ENCODE assay signal across 27 cellular contexts in the genomic region with DNA sequence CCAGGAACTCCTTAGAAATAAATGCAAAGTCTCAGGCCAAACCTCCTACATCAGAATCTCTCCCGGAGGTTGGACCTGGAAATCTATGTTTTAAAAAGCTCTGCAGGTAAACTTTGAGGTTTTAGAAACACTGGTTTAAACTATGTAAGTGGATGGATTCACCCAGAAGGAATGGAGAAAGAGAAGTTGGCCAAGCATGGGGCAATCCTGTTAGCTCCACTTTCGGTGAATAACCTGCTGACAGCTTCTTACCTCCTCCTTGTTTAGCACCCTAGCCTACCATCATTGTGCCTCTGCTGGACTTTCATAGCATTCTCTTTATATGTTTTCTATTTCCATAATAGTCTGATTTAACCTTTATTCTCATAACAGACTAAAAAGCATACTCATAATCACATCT. TPM values are rescaled to one million over a fixed set of nuclear protein-coding genes. Genes with fewer than 3 reads are reported as not detected.
A peak's percentile ranks its signal among the peaks of the same experiment; 100 is the strongest.
DNase-seq lines count a peak whose midpoint lies in the region; ATAC-seq and TF ChIP-seq lines count a peak whose summit lies in the region.
"Had no signal": no experiment of that assay in that cellular context is flagged by ENCODE, and none has a peak within 500 bp of the region (broad histone marks: within the 10 kb centered on the region; RNA-seq: fewer than 3 reads in every experiment).

No MANE protein-coding gene starts in this region.

- no peaks in the 10 kb centered on the region for H3K9me2 ChIP-seq in PC-9 (ENCODE audit: insufficient read depth)

- no peaks in the 10 kb centered on the region for H3K27me3 Mint-ChIP-seq in activated T-cell treated with anti-CD3 and anti-CD28 coated beads, Interleukin-2, amount 50 U/mL, for 24 hours
- no peaks in the 10 kb centered on the region for H3K27me3 Mint-ChIP-seq in CD8-positive, alpha-beta T cell (ENCODE audit: low read depth)
- no peaks in the 10 kb centered on the region for H3K27me3 Mint-ChIP-seq in activated CD8-positive, alpha-beta T cell treated with anti-CD3 and anti-CD28 coated beads, Interleukin-2, amount 10 ng/mL, durations not matched to agents 7 days and 5 days (ENCODE audit: low read depth)
- no peaks in the 10 kb centered on the region for H3K27me3 Mint-ChIP-seq in naive thymus-derived CD8-positive, alpha-beta T cell

- no peak overlapping the region for H3K4me2 ChIP-seq in PC-9

- H2AFZ ChIP-seq in PC-9 = no peak overlapping the region

- H3K4me1 ChIP-seq in CD8-positive, alpha-beta T cell (ENCODE audit: insufficient read depth, low read length) = peaks cover 36% of the 10 kb centered on the region
- H3K4me1 ChIP-seq in PC-9 (replicated peaks; ENCODE audit: insufficient read depth) = peaks cover 37% of the 10 kb centered on the region

- H3K36me3 ChIP-seq in CD8-positive, alpha-beta T cell (ENCODE audit: insufficient read depth, low read length) = no peaks in the 10 kb centered on the region
- no peaks in the 10 kb centered on the region for H3K36me3 ChIP-seq in PC-9 (ENCODE audit: low read depth)
- H3K36me3 ChIP-seq: heart right ventricle, left lung, suprapubic skin had no signal

- peaks cover 29% of the 10 kb centered on the region for H3F3A ChIP-seq in PC-9 (ENCODE audit: insufficient read depth, low read depth)

- H3K4me3 Mint-ChIP-seq in activated T-cell treated with anti-CD3 and anti-CD28 coated beads, Interleukin-2, amount 50 U/mL, for 24 hours = no peak overlapping the region
- no peak overlapping the region for H3K4me3 Mint-ChIP-seq in CD8-positive, alpha-beta T cell
- H3K4me3 Mint-ChIP-seq in activated CD8-positive, alpha-beta T cell treated with anti-CD3 and anti-CD28 coated beads, Interleukin-2, amount 10 ng/mL, durations not matched to agents 7 days and 5 days = no peak overlapping the region
- H3K4me3 Mint-ChIP-seq in naive thymus-derived CD8-positive, alpha-beta T cell = peak overlapping the region in 2 of 10 donors; percentile 47 to 54
- H3K4me3 Mint-ChIP-seq: neural crest cell, WTC11 had no signal

- peak overlapping the region; percentile 77 for H3K27ac Mint-ChIP-seq in activated T-cell treated with anti-CD3 and anti-CD28 coated beads, Interleukin-2, amount 50 U/mL, for 24 hours
- H3K27ac Mint-ChIP-seq in CD8-positive, alpha-beta T cell = peak overlapping the region; percentile 94
- peak overlapping the region; percentile 62 for H3K27ac Mint-ChIP-seq in activated CD8-positive, alpha-beta T cell treated with anti-CD3 and anti-CD28 coated beads, Interleukin-2, amount 10 ng/mL, durations not matched to agents 7 days and 5 days
- H3K27ac Mint-ChIP-seq in naive thymus-derived CD8-positive, alpha-beta T cell = peak overlapping the region; percentile 95 to 100 (median 98)
- H3K27ac Mint-ChIP-seq: WTC11 had no signal

- no peak for TF ChIP-seq CTCF in CD8-positive, alpha-beta T cell (IDR thresholded peaks at IDR 0.05)
- no peak for TF ChIP-seq CTCF in PC-9 (conservative IDR thresholded peaks at IDR 0.05)

- H3K27me3 ChIP-seq in CD8-positive, alpha-beta T cell (ENCODE audit: insufficient read depth, low read length) = no peaks in the 10 kb centered on the region
- no peaks in the 10 kb centered on the region for H3K27me3 ChIP-seq in PC-9 (ENCODE audit: insufficient read depth, low read depth)
- H3K27me3 ChIP-seq: heart right ventricle, left lung, suprapubic skin had no signal

- CTCF ChIA-PET in CD8-positive, alpha-beta T cell (lab: Charles Lee) = interaction anchor here (0.9 to 2.7 kb wide), 5 partner anchors 11 to 568 kb away, joined by 3 to 10 read pairs (median 3); no protein-coding TSS in a partner anchor
- CTCF ChIA-PET in activated CD8-positive, alpha-beta T cell treated with anti-CD3 and anti-CD28 coated beads, Interleukin-2, amount 10 ng/mL, durations not matched to agents 7 days and 5 days (lab: Charles Lee) = interaction anchor here (1.8 to 2.2 kb wide), 2 partner anchors 10 to 30 kb away, joined by 6 to 9 read pairs; no protein-coding TSS in a partner anchor
- CTCF ChIA-PET in PC-9 (lab: Charles Lee) = no interaction called here

- no peak overlapping the region for H3K4me3 ChIP-seq in CD8-positive, alpha-beta T cell (ENCODE audit: low read depth, low read length)
- no peak overlapping the region for H3K4me3 ChIP-seq in PC-9
- H3K4me3 ChIP-seq: heart right ventricle, left lung, suprapubic skin had no signal

- H3K9me3 Mint-ChIP-seq in activated T-cell treated with anti-CD3 and anti-CD28 coated beads, Interleukin-2, amount 50 U/mL, for 24 hours = peaks cover 2% of the 10 kb centered on the region
- no peaks in the 10 kb centered on the region for H3K9me3 Mint-ChIP-seq in CD8-positive, alpha-beta T cell
- no peaks in the 10 kb centered on the region for H3K9me3 Mint-ChIP-seq in activated CD8-positive, alpha-beta T cell treated with anti-CD3 and anti-CD28 coated beads, Interleukin-2, amount 10 ng/mL, durations not matched to agents 7 days and 5 days (ENCODE audit: insufficient read depth)
- H3K9me3 Mint-ChIP-seq in naive thymus-derived CD8-positive, alpha-beta T cell = peaks cover 0 to 12% (median 0%) of the 10 kb centered on the region in 9 donors
- H3K9me3 Mint-ChIP-seq: WTC11 had no signal

- H3K9me3 ChIP-seq in CD8-positive, alpha-beta T cell (ENCODE audit: low read length) = no peaks in the 10 kb centered on the region
- H3K9me3 ChIP-seq in PC-9 (ENCODE audit: insufficient read depth, low read depth) = peaks cover 4% of the 10 kb centered on the region; the same call in 1 of the 2 replicates
- H3K9me3 ChIP-seq: heart right ventricle, left lung, suprapubic skin had no signal

- no peak overlapping the region for H3K27ac ChIP-seq in CD8-positive, alpha-beta T cell (ENCODE audit: low read depth, low read length)
- H3K27ac ChIP-seq in PC-9 = no peak overlapping the region
- H3K27ac ChIP-seq: suprapubic skin had no signal

- peaks cover 20% of the 10 kb centered on the region for H3K36me3 Mint-ChIP-seq in activated T-cell treated with anti-CD3 and anti-CD28 coated beads, Interleukin-2, amount 50 U/mL, for 24 hours (ENCODE audit: low read depth)
- peaks cover 20% of the 10 kb centered on the region for H3K36me3 Mint-ChIP-seq in CD8-positive, alpha-beta T cell
- peaks cover 22% of the 10 kb centered on the region for H3K36me3 Mint-ChIP-seq in activated CD8-positive, alpha-beta T cell treated with anti-CD3 and anti-CD28 coated beads, Interleukin-2, amount 10 ng/mL, durations not matched to agents 7 days and 5 days (ENCODE audit: low read depth)
- H3K36me3 Mint-ChIP-seq in naive thymus-derived CD8-positive, alpha-beta T cell = peaks cover 11 to 15% (median 13%) of the 10 kb centered on the region in 3 donors
- H3K36me3 Mint-ChIP-seq: WTC11 had no signal

- no peak for DNase-seq in activated T-cell treated with anti-CD3 and anti-CD28 coated beads, Interleukin-2, amount 50 U/mL, for 24 hours
- DNase-seq in activated T-cell treated with anti-CD3 and anti-CD28 coated beads, Interleukin-2, amount 50 U/mL, for 48 hours = no peak
- DNase-seq in CD8-positive, alpha-beta T cell = no peak
- no peak for DNase-seq in activated CD8-positive, alpha-beta T cell treated with anti-CD3 and anti-CD28 coated beads, Interleukin-2, amount 10 ng/mL, durations not matched to agents 7 days and 5 days
- no peak for DNase-seq in naive thymus-derived CD8-positive, alpha-beta T cell
- no peak for DNase-seq in NK-92 treated with Interleukin-12 subunit alpha and Interleukin-12 subunit beta, amount 100 ng/mL, for 24 hours (lab: John Stamatoyannopoulos, UW)
- DNase-seq in PC-9 (no peak), GDM1 (lab: John Stamatoyannopoulos, UW) (no peak)
- DNase-seq: activated effector memory CD4-positive, alpha-beta T cell treated with Interleukin-2 at 50 U/mL for 16 hours; cerebellar nuclear complex; DMS53; erythroblast; foreskin fibroblast; heart right ventricle; left lung; midbrain; NCI-H1436 treated with DMSO at 0.1 percent for 48 hours; NCI-H2171; NCI-H524 treated with DMSO at 0.1 percent for 48 hours; posterior cingulate gyrus; T-helper 9 cell had no signal

- peaks cover 12% of the 10 kb centered on the region for H3K79me2 ChIP-seq in PC-9 (ENCODE audit: low read depth)

- no TSS peak for BruUV-seq in PC-9 (replicated peaks; lab: Mats Ljungman, UMichigan)

- POLR2A ChIA-PET in CD8-positive, alpha-beta T cell (lab: Charles Lee) = interaction anchor here (0.9 to 1.5 kb wide), 2 partner anchors 8 to 31 kb away, joined by 3 read pairs; no protein-coding TSS in a partner anchor
- POLR2A ChIA-PET in activated CD8-positive, alpha-beta T cell treated with anti-CD3 and anti-CD28 coated beads, Interleukin-2, amount 10 ng/mL, durations not matched to agents 7 days and 5 days (lab: Charles Lee) = interaction anchor here (1.4 to 10.5 kb wide), 2 partner anchors 17 to 192 kb away, joined by 4 to 175 read pairs; a partner anchor contains a TSS
- POLR2A ChIA-PET in naive thymus-derived CD8-positive, alpha-beta T cell (lab: Charles Lee) = interaction anchor here (0.5 to 3.5 kb wide), 9 partner anchors 8 to 184 kb away, joined by 3 to 18 read pairs (median 4); a partner anchor contains a TSS
- POLR2A ChIA-PET in PC-9 (lab: Charles Lee; ENCODE audit: unreplicated experiment) = no interaction called here

- intact Hi-C loops in CD8-positive, alpha-beta T cell (cut with DNase I, micrococcal nuclease) = loop anchor here in 1 of 2 experiments (2.0 to 10.0 kb wide), 4 partner anchors 16 to 918 kb away; a partner anchor contains a TSS
- intact Hi-C loops in PC-9 (cut with micrococcal nuclease; ENCODE audit: unreplicated experiment) = no loop called here

- H4K20me1 ChIP-seq in PC-9 (ENCODE audit: insufficient read depth) = no peaks in the 10 kb centered on the region

- peaks cover 59% of the 10 kb centered on the region for H3K4me1 Mint-ChIP-seq in activated T-cell treated with anti-CD3 and anti-CD28 coated beads, Interleukin-2, amount 50 U/mL, for 24 hours (ENCODE audit: low read depth)
- peaks cover 65% of the 10 kb centered on the region for H3K4me1 Mint-ChIP-seq in CD8-positive, alpha-beta T cell (ENCODE audit: low read depth)
- peaks cover 31% of the 10 kb centered on the region for H3K4me1 Mint-ChIP-seq in activated CD8-positive, alpha-beta T cell treated with anti-CD3 and anti-CD28 coated beads, Interleukin-2, amount 10 ng/mL, durations not matched to agents 7 days and 5 days (ENCODE audit: low read depth)
- H3K4me1 Mint-ChIP-seq in naive thymus-derived CD8-positive, alpha-beta T cell = peaks cover 33 to 73% (median 58%) of the 10 kb centered on the region in 4 donors
- H3K4me1 Mint-ChIP-seq: neural crest cell had no signal

- ATAC-seq in CD8-positive, alpha-beta T cell = no peak
- ATAC-seq in activated CD8-positive, alpha-beta T cell treated with anti-CD3 and anti-CD28 coated beads, Interleukin-2, amount 10 ng/mL, durations not matched to agents 7 days and 5 days = no peak
- ATAC-seq in naive thymus-derived CD8-positive, alpha-beta T cell = no peak
- ATAC-seq: heart right ventricle, left lung, sciatic nerve, WTC11 had no signal

RNA-seq across cellular contexts. Expression of a gene that starts 3.0 kb away (rescaled TPM):
- total RNA-seq in CD8-positive, alpha-beta T cell = 100 to 1,000 TPM; 769 to 790 TPM
- total RNA-seq in activated CD8-positive, alpha-beta T cell treated with anti-CD3 and anti-CD28 coated beads, Interleukin-2, amount 10 ng/mL, durations not matched to agents 7 days and 5 days = 1,000 to 10,000 TPM; 1,528 to 1,576 TPM
- 100 to 1,000 TPM; 937 to 948 TPM for total RNA-seq in naive thymus-derived CD8-positive, alpha-beta T cell
- polyA plus RNA-seq in naive thymus-derived CD8-positive, alpha-beta T cell = 1,000 to 10,000 TPM; 3,195 to 3,446 (median 3,407) TPM
- 307 and 470 TPM in 2 replicates for total RNA-seq in PC-9 (2021)

RNA-seq across cellular contexts. Expression of a gene that starts 8.4 kb away (rescaled TPM):
- not detected for total RNA-seq in CD8-positive, alpha-beta T cell
- total RNA-seq in activated CD8-positive, alpha-beta T cell treated with anti-CD3 and anti-CD28 coated beads, Interleukin-2, amount 10 ng/mL, durations not matched to agents 7 days and 5 days = under 1 TPM in 1 of 2 experiments, not detected in 1; 0.40 TPM
- total RNA-seq in naive thymus-derived CD8-positive, alpha-beta T cell = not detected
- polyA plus RNA-seq in naive thymus-derived CD8-positive, alpha-beta T cell = not detected
- not detected in 2 replicates for total RNA-seq in PC-9 (2021)
- total RNA-seq: astrocyte, heart right ventricle, left lung, neural crest cell, RPMI7951, sciatic nerve, suprapubic skin, WTC11 had no signal
- polyA plus RNA-seq: heart right ventricle had no signal

RNA-seq across cellular contexts. Expression of a gene that starts 26.1 kb away (rescaled TPM):
- 10 to 100 TPM in 1 of 2 experiments, 1 to 10 TPM in 1; 9.5 to 11.1 TPM for total RNA-seq in CD8-positive, alpha-beta T cell
- total RNA-seq in activated CD8-positive, alpha-beta T cell treated with anti-CD3 and anti-CD28 coated beads, Interleukin-2, amount 10 ng/mL, durations not matched to agents 7 days and 5 days = 1 to 10 TPM; 7.9 to 8.7 TPM
- 10 to 100 TPM; 23.9 to 25.8 TPM for total RNA-seq in naive thymus-derived CD8-positive, alpha-beta T cell
- polyA plus RNA-seq in naive thymus-derived CD8-positive, alpha-beta T cell = 1 to 10 TPM; 3.2 to 4.4 (median 3.9) TPM
- 14.9 and 33.4 TPM in 2 replicates for total RNA-seq in PC-9 (2021)
- total RNA-seq: neural crest cell, RPMI7951, WTC11 had no signal
